Comparison of ENCODE assay signal across 8 cellular contexts in genomic region chr9:129776938-129777768, GRCh38. TPM values are rescaled to one million over a fixed set of nuclear protein-coding genes. Genes with fewer than 3 reads are reported as not detected.
DNase-seq lines count a peak whose midpoint lies in the region; ATAC-seq and TF ChIP-seq lines count a peak whose summit lies in the region.

No MANE protein-coding gene starts in this region.

- no peak overlapping the region for H3K27ac ChIP-seq in GM23338 (ENCODE audit: low read depth)
- no peak overlapping the region for H3K27ac ChIP-seq in Panc1 (ENCODE audit: low read length)
- peak overlapping the region in 3 of 4 donors; percentile 69 to 76 (median 73) for H3K27ac ChIP-seq in gastroesophageal sphincter
- peak overlapping the region; percentile 65 to 75 (median 72) for H3K27ac ChIP-seq in transverse colon

- BruUV-seq in Panc1 (replicated peaks; lab: Mats Ljungman, UMichigan): no TSS peak

- H3K36me3 Mint-ChIP-seq in GM23338 (ENCODE audit: low read depth): no peaks in the 10 kb centered on the region

- ATAC-seq in GM23338 (peak; percentile 63), Panc1 (peak; percentile 97), gastroesophageal sphincter (peak; percentile 99), omental fat pad (ENCODE audit: low FRiP score) (peak; percentile 95), GM21576 (IDR thresholded peaks at IDR 0.05; ENCODE audit: unreplicated experiment) (no peak), HG02870 (IDR thresholded peaks at IDR 0.05; ENCODE audit: unreplicated experiment) (no peak)

- no peak for TF ChIP-seq EP300 in gastroesophageal sphincter (IDR thresholded peaks at IDR 0.05)
- no peak for TF ChIP-seq EP300 in transverse colon (IDR thresholded peaks at IDR 0.05; ENCODE audit: low read depth)

- H3K9me3 ChIP-seq in Panc1 (ENCODE audit: control insufficient read depth, insufficient read depth, low read depth, low read length) (no peaks in the 10 kb centered on the region), gastroesophageal sphincter (no peaks in the 10 kb centered on the region), transverse colon (no peaks in the 10 kb centered on the region)

- no peaks in the 10 kb centered on the region for H3K79me2 ChIP-seq in GM23338 (replicated peaks; ENCODE audit: insufficient read depth)

- no peak overlapping the region; the same call in 1 of the 2 replicates for H3K27ac Mint-ChIP-seq in GM23338

- H3K27me3 Mint-ChIP-seq in GM23338 (ENCODE audit: insufficient read depth, low read depth, poor library complexity): peaks cover 13% of the 10 kb centered on the region

- H2AFZ ChIP-seq in GM23338: peak overlapping the region; percentile 80

- H4K20me1 ChIP-seq in GM23338 (replicated peaks; ENCODE audit: insufficient read depth): no peaks in the 10 kb centered on the region

- CTCF ChIA-PET in Panc1 (lab: Charles Lee): interaction anchor here (0.7 kb wide), 1 partner anchor 12 kb away, joined by 5 read pairs; no protein-coding TSS in a partner anchor

- peaks cover 2% of the 10 kb centered on the region; the same call in 1 of the 2 replicates for H3K4me1 ChIP-seq in GM23338 (ENCODE audit: insufficient read depth)
- H3K4me1 ChIP-seq in Panc1 (ENCODE audit: control insufficient read depth, insufficient read depth, low read length): no peaks in the 10 kb centered on the region
- H3K4me1 ChIP-seq in gastroesophageal sphincter: peaks cover 0 to 17% (median 15%) of the 10 kb centered on the region in 3 donors
- peaks cover 6 to 15% (median 11%) of the 10 kb centered on the region in 4 donors for H3K4me1 ChIP-seq in transverse colon

- H3K27me3 ChIP-seq in GM23338 (ENCODE audit: insufficient read depth) (no peaks in the 10 kb centered on the region), Panc1 (ENCODE audit: control insufficient read depth, insufficient read depth, low read length) (no peaks in the 10 kb centered on the region), gastroesophageal sphincter (no peaks in the 10 kb centered on the region), transverse colon (no peaks in the 10 kb centered on the region)

- H3K4me3 ChIP-seq in GM23338 (no peak overlapping the region), Panc1 (ENCODE audit: low read depth in 2 of 2, low read length in 2 of 2) (peak overlapping the region in 1 of 2 experiments; percentile 14; a peak in 1 of 4 replicates), gastroesophageal sphincter (peak overlapping the region in 1 of 2 donors; percentile 18), transverse colon (no peak overlapping the region)

- DNase-seq in GM23338 (ENCODE audit: low spot score): peak; percentile 20
- DNase-seq in Panc1 (ENCODE audit: low read depth, low spot score): no peak
- DNase-seq in activated gamma-delta T cell treated with Interleukin-2 at 50 U/mL for 16 hours: peak; percentile 23
- DNase-seq in omental fat pad (ENCODE audit: low spot score): peak; percentile 92
- peak; percentile 84 for DNase-seq in transverse colon

- 20% methylated on average over 10 of the region's 16 CpGs; no CpG with 5 or more reads in 1 of the 2 donors for WGBS in gastroesophageal sphincter (ENCODE audit: low coverage in 1 of 2), 2 donors
- 27 to 36% methylated on average over 2 to 11 of the region's 16 CpGs for WGBS in transverse colon (ENCODE audit: low coverage in 1 of 2), 2 donors

- no peak overlapping the region for H3K4me2 ChIP-seq in GM23338

- H3K4me1 Mint-ChIP-seq in GM23338: peaks cover 6% of the 10 kb centered on the region

- no peaks in the 10 kb centered on the region for H3K9me2 ChIP-seq in GM23338 (ENCODE audit: insufficient read depth)

- in situ Hi-C loops in Panc1 (cut with HindIII; ENCODE audit: low pct_unique_long_range_greater_than_20kb, low sequenced_read_pairs): no loop called here
- in situ Hi-C loops in transverse colon (cut with MboI; ENCODE audit: low pct_ligation_motif_present in 1 of 4, low pct_unique_long_range_greater_than_20kb in 1 of 4, low sequenced_read_pairs in 3 of 4): loop anchor here in 2 of 4 donors (25.0 kb wide), 1 partner anchor 640 kb away; no protein-coding TSS in a partner anchor

- TF ChIP-seq CTCF in GM23338 (conservative IDR thresholded peaks at IDR 0.05; ENCODE audit: low read depth in 2 of 2) (no peak), Panc1 (IDR thresholded peaks at IDR 0.05) (no peak), gastroesophageal sphincter (IDR thresholded peaks at IDR 0.05) (no peak), omental fat pad (IDR thresholded peaks at IDR 0.05) (no peak), transverse colon (IDR thresholded peaks at IDR 0.05) (no peak)

- TF ChIP-seq POLR2A in gastroesophageal sphincter (IDR thresholded peaks at IDR 0.05): no peak
- no peak for TF ChIP-seq POLR2A in transverse colon (IDR thresholded peaks at IDR 0.05)

- H3K36me3 ChIP-seq in GM23338 (ENCODE audit: insufficient read depth) (no peaks in the 10 kb centered on the region), Panc1 (ENCODE audit: control insufficient read depth, insufficient read depth, low read length) (no peaks in the 10 kb centered on the region), gastroesophageal sphincter (no peaks in the 10 kb centered on the region), transverse colon (no peaks in the 10 kb centered on the region)

- no peaks in the 10 kb centered on the region; the same call in 2 of the 3 replicates for H3K9me3 Mint-ChIP-seq in GM23338

- H3F3A ChIP-seq in GM23338 (replicated peaks; ENCODE audit: low read depth): no peaks in the 10 kb centered on the region

- POLR2A ChIA-PET in Panc1 (lab: Charles Lee): no interaction called here

- no peak overlapping the region for H3K4me3 Mint-ChIP-seq in GM23338

- intact Hi-C loops in Panc1 (cut with micrococcal nuclease; ENCODE audit: unreplicated experiment) (no loop called here), transverse colon (cut with DNase I; ENCODE audit: low total_unique reads) (no loop called here)

TF ChIP-seq in GM23338, 12 proteins besides CTCF, POLR2A, EP300 and RAD21 (continues in another document):
- TF ChIP-seq ZNF331 (CRISPR knock-in tag; IDR thresholded peaks at IDR 0.05; ENCODE audit: low read depth) (no peak), ZNF114 (CRISPR knock-in tag; IDR thresholded peaks at IDR 0.05) (no peak), STAT1 (IDR thresholded peaks at IDR 0.05; ENCODE audit: unreplicated experiment) (no peak), EZH2phosphoT487 (IDR thresholded peaks at IDR 0.05; ENCODE audit: unreplicated experiment) (no peak)
- TF ChIP-seq, protein P1, sequence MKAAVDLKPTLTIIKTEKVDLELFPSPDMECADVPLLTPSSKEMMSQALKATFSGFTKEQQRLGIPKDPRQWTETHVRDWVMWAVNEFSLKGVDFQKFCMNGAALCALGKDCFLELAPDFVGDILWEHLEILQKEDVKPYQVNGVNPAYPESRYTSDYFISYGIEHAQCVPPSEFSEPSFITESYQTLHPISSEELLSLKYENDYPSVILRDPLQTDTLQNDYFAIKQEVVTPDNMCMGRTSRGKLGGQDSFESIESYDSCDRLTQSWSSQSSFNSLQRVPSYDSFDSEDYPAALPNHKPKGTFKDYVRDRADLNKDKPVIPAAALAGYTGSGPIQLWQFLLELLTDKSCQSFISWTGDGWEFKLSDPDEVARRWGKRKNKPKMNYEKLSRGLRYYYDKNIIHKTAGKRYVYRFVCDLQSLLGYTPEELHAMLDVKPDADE (IDR thresholded peaks at IDR 0.05): no peak

RNA-seq across cellular contexts. Expression of gene PTGES, which starts 24.3 kb away (rescaled TPM):
- 3.6 and 3.9 TPM in 2 replicates for total RNA-seq in GM23338 (2014; rRNA removed; shearing (Covaris generic))
- polyA plus RNA-seq in GM23338 (2016; fragmentation: Nextera tagmentation; extraction: Ambion mirVana): 2.8 and 3.3 TPM in 2 replicates
- 1.1 TPM for total RNA-seq in Panc1 (2021; ENCODE audit: unreplicated experiment)
- 1.3 TPM for polyA plus RNA-seq in Panc1 (2012; ENCODE audit: insufficient read length)
- total RNA-seq in gastroesophageal sphincter: 10 to 100 TPM in 1 of 4 donors, 1 to 10 TPM in 2, under 1 TPM in 1; 0.78 to 15.1 (median 6.1) TPM
- 10 to 100 TPM in 2 of 4 donors, 1 to 10 TPM in 2; 4.2 to 12.4 (median 8.9) TPM for total RNA-seq in omental fat pad
- 10 to 100 TPM in 1 of 4 donors, 1 to 10 TPM in 1, under 1 TPM in 2; 0.75 to 11.0 (median 2.2) TPM for total RNA-seq in transverse colon

RNA-seq across cellular contexts. Expression of gene TOR1B, which starts 25.8 kb away (rescaled TPM):
- 36.2 and 42.4 TPM in 2 replicates for total RNA-seq in GM23338 (2014; rRNA removed; shearing (Covaris generic))
- polyA plus RNA-seq in GM23338 (2016; fragmentation: Nextera tagmentation; extraction: Ambion mirVana): 8.8 and 10.6 TPM in 2 replicates
- 37.6 TPM for total RNA-seq in Panc1 (2021; ENCODE audit: unreplicated experiment)
- polyA plus RNA-seq in Panc1 (2012; ENCODE audit: insufficient read length): 26.7 TPM
- 10 to 100 TPM; 17.5 to 55.4 (median 33.8) TPM for total RNA-seq in gastroesophageal sphincter
- total RNA-seq in omental fat pad: 10 to 100 TPM; 19.0 to 37.2 (median 28.7) TPM
- 100 to 1,000 TPM in 1 of 4 donors, 10 to 100 TPM in 3; 49.0 to 105 (median 62.7) TPM for total RNA-seq in transverse colon

RNA-seq across cellular contexts. Expression of gene TOR1A, which starts 46.8 kb away (rescaled TPM):
- total RNA-seq in GM23338 (2014; rRNA removed; shearing (Covaris generic)): 33.9 and 45.7 TPM in 2 replicates
- polyA plus RNA-seq in GM23338 (2016; fragmentation: Nextera tagmentation; extraction: Ambion mirVana): 23.6 and 24.2 TPM in 2 replicates
- total RNA-seq in Panc1 (2021; ENCODE audit: unreplicated experiment): 33.6 TPM
- polyA plus RNA-seq in Panc1 (2012; ENCODE audit: insufficient read length): 27.9 TPM
- 10 to 100 TPM; 33.9 to 45.9 (median 38.2) TPM for total RNA-seq in gastroesophageal sphincter
- total RNA-seq in omental fat pad: 10 to 100 TPM; 37.4 to 62.6 (median 51.0) TPM
- total RNA-seq in transverse colon: 10 to 100 TPM in 3 of 4 donors, 1 to 10 TPM in 1; 6.2 to 47.0 (median 40.0) TPM

RNA-seq across cellular contexts. Expression of gene C9orf78, which starts 57.9 kb away (rescaled TPM):
- 34.4 and 46.1 TPM in 2 replicates for total RNA-seq in GM23338 (2014; rRNA removed; shearing (Covaris generic))
- polyA plus RNA-seq in GM23338 (2016; fragmentation: Nextera tagmentation; extraction: Ambion mirVana): 72.8 and 84.6 TPM in 2 replicates
- total RNA-seq in Panc1 (2021; ENCODE audit: unreplicated experiment): 33.6 TPM
- polyA plus RNA-seq in Panc1 (2012; ENCODE audit: insufficient read length): 55.0 TPM
- 100 to 1,000 TPM in 2 of 4 donors, 10 to 100 TPM in 2; 59.9 to 113 (median 85.0) TPM for total RNA-seq in gastroesophageal sphincter
- total RNA-seq in omental fat pad: 10 to 100 TPM; 44.1 to 98.0 (median 45.0) TPM
- total RNA-seq in transverse colon: 100 to 1,000 TPM in 1 of 4 donors, 10 to 100 TPM in 3; 43.6 to 263 (median 47.7) TPM

RNA-seq across cellular contexts. Expression of gene USP20, which starts 58.1 kb away (rescaled TPM):
- total RNA-seq in GM23338 (2014; rRNA removed; shearing (Covaris generic)): 12.0 and 13.0 TPM in 2 replicates
- 9.9 and 10.4 TPM in 2 replicates for polyA plus RNA-seq in GM23338 (2016; fragmentation: Nextera tagmentation; extraction: Ambion mirVana)
- total RNA-seq in Panc1 (2021; ENCODE audit: unreplicated experiment): 14.4 TPM
- polyA plus RNA-seq in Panc1 (2012; ENCODE audit: insufficient read length): 18.9 TPM
- total RNA-seq in gastroesophageal sphincter: 10 to 100 TPM; 25.9 to 56.8 (median 33.4) TPM
- 10 to 100 TPM; 11.5 to 18.5 (median 15.5) TPM for total RNA-seq in omental fat pad
- total RNA-seq in transverse colon: 10 to 100 TPM; 18.3 to 40.0 (median 25.3) TPM

Comparison
In these comparisons a context has a peak if more than half of its experiments do, and no peak if none do; other contexts are left out.
1. ATAC-seq: peak in GM23338 (single experiment), Panc1 (single experiment), gastroesophageal sphincter (single experiment) and omental fat pad (single experiment); none in GM21576 (single experiment) and HG02870 (single experiment).
2. H3K27ac ChIP-seq: peak in gastroesophageal sphincter (3 of 4) and transverse colon (4 of 4); none in GM23338 (single experiment) and Panc1 (single experiment).